Comparison of ENCODE assay signal across 8 cellular contexts in genomic region chr1:89483010-89483756, GRCh38. TPM values are rescaled to one million over a fixed set of nuclear protein-coding genes. Genes with fewer than 3 reads are reported as not detected.
DNase-seq lines count a peak whose midpoint lies in the region; ATAC-seq lines count a peak whose summit lies in the region.

No MANE protein-coding gene starts in this region.

- ATAC-seq in HG03135 (IDR thresholded peaks at IDR 0.05; ENCODE audit: unreplicated experiment), result peak; percentile 52
- ATAC-seq in activated CD4-positive, CD25-positive, alpha-beta regulatory T cell treated with anti-CD3 and anti-CD28 coated beads, Interleukin-2, amount 50 U/mL, for 24 hours, result peak; percentile 79 to 81
- no peak for ATAC-seq in GM18520 (IDR thresholded peaks at IDR 0.05; ENCODE audit: unreplicated experiment)

- peak; percentile 83 for DNase-seq in Daoy (ENCODE audit: low read depth)
- peak; percentile 84 to 89 for DNase-seq in NCI-H446 (lab: John Stamatoyannopoulos, UW)
- peak; percentile 84 for DNase-seq in cerebellar cortex (ENCODE audit: low spot score)
- DNase-seq in kidney tubule cell (ENCODE audit: low spot score), result peak; percentile 75
- DNase-seq in stimulated activated CD4-positive, alpha-beta T cell treated with anti-CD3 and anti-CD28 coated beads, Interleukin-2, amount 100 ng/mL, for 48 hours, result peak; percentile 79 to 86

RNA-seq across cellular contexts. Expression of gene LRRC8B, which starts 41.4 kb away (rescaled TPM):
- 8.3 and 11.8 TPM in 2 replicates for total RNA-seq in Daoy (2014; rRNA removed; shearing (Covaris generic))
